16 cellular contexts compared by ENCODE assay signal in the genomic region with DNA sequence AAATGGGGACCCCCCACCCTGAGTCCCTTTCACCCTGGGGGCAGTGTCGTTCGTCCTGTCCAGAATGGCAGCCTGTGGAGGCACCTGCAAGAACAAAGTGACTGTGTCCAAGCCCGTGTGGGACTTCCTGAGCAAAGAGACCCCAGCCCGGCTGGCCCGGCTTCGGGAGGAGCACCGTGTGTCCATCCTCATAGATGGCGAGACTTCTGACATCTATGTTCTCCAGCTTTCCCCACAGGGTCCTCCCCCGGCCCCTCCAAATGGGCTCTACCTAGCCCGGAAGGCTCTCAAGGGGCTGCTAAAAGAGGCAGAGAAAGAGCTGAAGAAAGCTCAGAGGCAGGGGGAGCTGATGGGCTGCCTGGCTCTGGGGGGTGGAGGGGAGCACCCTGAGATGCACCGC.
"Had no signal": no experiment of that assay in that cellular context is flagged by ENCODE, and none has a peak within 500 bp of the region (broad histone marks: within the 10 kb centered on the region; RNA-seq: fewer than 3 reads in every experiment).

No MANE protein-coding gene starts in this region.

- H3K4me3 Mint-ChIP-seq: activated CD8-positive, alpha-beta T cell treated with anti-CD3 and anti-CD28 coated beads, Interleukin-2, amount 10 ng/mL, durations not matched to agents 7 days and 5 days; activated naive CD4-positive, alpha-beta T cell treated with anti-CD3 and anti-CD28 coated beads, Interleukin-2, amount 10 ng/mL, durations not matched to agents 7 days and 5 days; activated T-helper 17 cell treated with anti-CD3 and anti-CD28 coated beads, Interleukin-2, amount 50 U/mL, for 72 hours; central memory CD8-positive, alpha-beta T cell; effector memory CD8-positive, alpha-beta T cell; stimulated activated naive B cell treated with anti-CD40 and anti-IgM and Interleukin-4, amounts not matched to agents 10 μg/mL and 1 μg/mL and 100 μg/mL, for 72 hours had no signal

- H3K27ac Mint-ChIP-seq: activated CD8-positive, alpha-beta T cell treated with anti-CD3 and anti-CD28 coated beads, Interleukin-2, amount 10 ng/mL, durations not matched to agents 7 days and 5 days; activated naive CD4-positive, alpha-beta T cell treated with anti-CD3 and anti-CD28 coated beads, Interleukin-2, amount 10 ng/mL, durations not matched to agents 7 days and 5 days; activated T-helper 17 cell treated with anti-CD3 and anti-CD28 coated beads, Interleukin-2, amount 50 U/mL, for 72 hours; effector memory CD8-positive, alpha-beta T cell; stimulated activated naive B cell treated with anti-CD40 and anti-IgM and Interleukin-4, amounts not matched to agents 10 μg/mL and 1 μg/mL and 100 μg/mL, for 72 hours had no signal

- H3K9me3 ChIP-seq: lower lobe of right lung, suprapubic skin had no signal

- ATAC-seq: activated CD8-positive, alpha-beta T cell treated with anti-CD3 and anti-CD28 coated beads, Interleukin-2, amount 10 ng/mL, durations not matched to agents 7 days and 5 days; activated T-helper 17 cell treated with anti-CD3 and anti-CD28 coated beads, Interleukin-2, amount 50 U/mL, for 72 hours; effector memory CD8-positive, alpha-beta T cell; lower lobe of right lung; right cardiac atrium; stimulated activated naive B cell treated with anti-CD40 and anti-IgM and Interleukin-4, amounts not matched to agents 10 μg/mL and 1 μg/mL and 100 μg/mL, for 72 hours had no signal

- H3K9me3 Mint-ChIP-seq: activated naive CD4-positive, alpha-beta T cell treated with anti-CD3 and anti-CD28 coated beads, Interleukin-2, amount 10 ng/mL, durations not matched to agents 7 days and 5 days; activated T-helper 17 cell treated with anti-CD3 and anti-CD28 coated beads, Interleukin-2, amount 50 U/mL, for 72 hours; central memory CD8-positive, alpha-beta T cell; effector memory CD8-positive, alpha-beta T cell; stimulated activated naive B cell treated with anti-CD40 and anti-IgM and Interleukin-4, amounts not matched to agents 10 μg/mL and 1 μg/mL and 100 μg/mL, for 72 hours had no signal

- H3K27ac ChIP-seq: lower lobe of right lung, suprapubic skin had no signal

- H3K4me3 ChIP-seq: lower lobe of right lung, suprapubic skin had no signal

- DNase-seq: activated CD4-positive, alpha-beta T cell treated with anti-CD3 and anti-CD28 coated beads for 1 hour; activated CD8-positive, alpha-beta memory T cell treated with anti-CD3 and anti-CD28 coated beads, Interleukin-2, amount 50 U/mL, for 48 hours; activated CD8-positive, alpha-beta T cell treated with anti-CD3 and anti-CD28 coated beads, Interleukin-2, amount 10 ng/mL, durations not matched to agents 7 days and 5 days; activated naive CD4-positive, alpha-beta T cell treated with anti-CD3 and anti-CD28 coated beads, Interleukin-2, amount 10 ng/mL, durations not matched to agents 7 days and 5 days; cortex of kidney; effector memory CD8-positive, alpha-beta T cell; hypothalamus; lower lobe of right lung; midbrain; nucleus accumbens; right cardiac atrium; stimulated activated CD4-positive, alpha-beta T cell treated with anti-CD3 and anti-CD28 coated beads, Interleukin-1b, Interleukin-23, amount 100 ng/mL, for 48 hours; stimulated activated naive B cell treated with anti-CD40 and anti-IgM and Interleukin-4, amounts not matched to agents 10 μg/mL and 1 μg/mL and 100 μg/mL, for 72 hours had no signal

- H3K27me3 Mint-ChIP-seq: central memory CD8-positive, alpha-beta T cell had no signal
